ENCODE assay signal across 1 cellular context in the genomic region with DNA sequence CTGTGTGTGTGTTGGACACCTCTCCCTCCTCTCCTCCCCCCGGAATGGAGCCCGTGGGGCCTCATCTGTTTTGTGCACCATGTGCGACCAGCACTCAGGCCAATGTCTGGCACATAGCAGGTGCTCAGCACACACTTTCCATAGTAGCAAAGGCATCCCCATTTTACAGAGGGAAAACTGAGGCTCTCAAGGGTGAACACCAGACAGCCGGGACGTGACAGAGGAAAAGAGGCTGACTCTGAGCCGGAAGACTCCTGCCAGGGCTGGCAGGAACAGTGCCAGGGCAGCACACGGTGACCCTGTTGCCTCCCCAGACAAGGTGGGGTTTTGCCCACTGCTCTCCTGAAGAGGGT.
TF ChIP-seq lines count a peak whose summit lies in the region.

No MANE protein-coding gene starts in this region.

TF ChIP-seq in A549, 52 proteins besides CTCF, POLR2A, EP300 and RAD21:
- 0 out of 2 replicates have a peak, but pooled peaks have one; percentile 41 for TF ChIP-seq KDM1A (IDR thresholded peaks at IDR 0.05; ENCODE audit: low read depth)
- no peak for TF ChIP-seq CHD2 (IDR thresholded peaks at IDR 0.05; ENCODE audit: low read length, partially characterized antibody)
TF ChIP-seq in A549: peak in this region for 1.
